12 cellular contexts compared by ENCODE assay signal in genomic region chr14:32307881-32308582, GRCh38. TPM values are rescaled to one million over a fixed set of nuclear protein-coding genes. Genes with fewer than 3 reads are reported as not detected.
A peak's percentile ranks its signal among the peaks of the same experiment; 100 is the strongest.
DNase-seq lines count a peak whose midpoint lies in the region; TF ChIP-seq lines count a peak whose summit lies in the region.
"Had no signal": no experiment of that assay in that cellular context is flagged by ENCODE, and none has a peak within 500 bp of the region (broad histone marks: within the 10 kb centered on the region; RNA-seq: fewer than 3 reads in every experiment).

No MANE protein-coding gene starts in this region.

- H3K36me3 ChIP-seq in prostate gland: no peaks in the 10 kb centered on the region
- H3K36me3 ChIP-seq: gastrocnemius medialis, neutrophil had no signal

- WGBS in prostate gland: 13% methylated on average over 3 of the region's 3 CpGs

- intact Hi-C loops in prostate gland (cut with DNase I): no loop called here

- DNase-seq in NCI-H2171 treated with DMSO at 0.1 percent for 48 hours (lab: John Stamatoyannopoulos, UW) (peak; percentile 12), NCI-H2171 (lab: John Stamatoyannopoulos, UW) (no peak), NCI-H446 (lab: John Stamatoyannopoulos, UW) (peak; percentile 42 to 70), epithelial cell of esophagus (ENCODE audit: low read depth) (peak; percentile 80), prostate gland (ENCODE audit: low spot score) (peak; percentile 74), C1 segment of cervical spinal cord (lab: John Stamatoyannopoulos, UW) (no peak), AG08395 (ENCODE audit: low spot score) (no peak), HK-2 (ENCODE audit: unreplicated experiment) (no peak)
- DNase-seq: gastrocnemius medialis, H9, NCI-H1694 had no signal

- TF ChIP-seq CTCF in epithelial cell of esophagus (IDR thresholded peaks at IDR 0.05; ENCODE audit: insufficient read depth, low read depth, low read length, missing control alignments) (no peak), prostate gland (IDR thresholded peaks at IDR 0.05) (no peak)

- H3K27me3 ChIP-seq in prostate gland (replicated peaks; ENCODE audit: insufficient read depth): no peaks in the 10 kb centered on the region
- H3K27me3 ChIP-seq: gastrocnemius medialis, neutrophil had no signal

- TF ChIP-seq POLR2A in prostate gland (IDR thresholded peaks at IDR 0.05): no peak

- H3K4me3 ChIP-seq in epithelial cell of esophagus (ENCODE audit: low read length) (no peak overlapping the region), prostate gland (no peak overlapping the region)
- H3K4me3 ChIP-seq: gastrocnemius medialis had no signal

- H3K9me3 ChIP-seq in prostate gland: no peaks in the 10 kb centered on the region
- H3K9me3 ChIP-seq: gastrocnemius medialis, neutrophil had no signal

- H3K4me1 ChIP-seq in prostate gland (replicated peaks): no peaks in the 10 kb centered on the region

- H3K27ac ChIP-seq in prostate gland: peak overlapping the region in 1 of 2 donors; percentile 20
- H3K27ac ChIP-seq: gastrocnemius medialis, neutrophil had no signal

RNA-seq across cellular contexts. Expression of gene AKAP6, which starts 21.1 kb away (rescaled TPM):
- 1 to 10 TPM; 3.6 to 9.9 TPM for total RNA-seq in prostate gland

Comparison
In these comparisons a context has a peak if more than half of its experiments do, and no peak if none do; other contexts are left out.
1. DNase-seq: peak in NCI-H2171 treated with DMSO at 0.1 percent for 48 hours (single experiment), NCI-H446 (2 of 2), epithelial cell of esophagus (single experiment) and prostate gland (single experiment); none in NCI-H2171 (single experiment), C1 segment of cervical spinal cord (0 of 14), AG08395 (single experiment) and HK-2 (single experiment).